ENCODE assay signal across 1 cellular context in genomic region chr5:175478384-175479124, GRCh38.
TF ChIP-seq lines count a peak whose summit lies in the region.

Gene SFXN1, plus strand, starts transcription at chr5:175478560. Its CDS starts 13,544 bp downstream, at chr5:175492104.

TF ChIP-seq in GM12878, 131 proteins besides CTCF, POLR2A, EP300 and RAD21 (continued from another document):
- peak; percentile 62; the same call in 1 of the 2 replicates for TF ChIP-seq ELK1 (IDR thresholded peaks at IDR 0.05; ENCODE audit: low read depth, low read length)
- TF ChIP-seq NKRF (conservative IDR thresholded peaks at IDR 0.05) = peak; percentile 68
- TF ChIP-seq E4F1 (IDR thresholded peaks at IDR 0.05; ENCODE audit: borderline replicate concordance, partially characterized antibody) = no peak
- TF ChIP-seq RB1 (IDR thresholded peaks at IDR 0.05; ENCODE audit: borderline replicate concordance) = peak; percentile 95; the same call in 1 of the 2 replicates
- 0 out of 2 replicates have a peak, but pooled peaks have one; percentile 30 for TF ChIP-seq TCF12 (IDR thresholded peaks at IDR 0.05; ENCODE audit: low read depth, low read length)
- TF ChIP-seq TCF3 (IDR thresholded peaks at IDR 0.05; ENCODE audit: borderline replicate concordance, insufficient read depth, low read depth, low read length) = no peak
- peak; percentile 79 for TF ChIP-seq BACH1 (IDR thresholded peaks at IDR 0.05; ENCODE audit: borderline replicate concordance)
- no peak for TF ChIP-seq BRCA1 (IDR thresholded peaks at IDR 0.05; ENCODE audit: low read depth, low read length)
- TF ChIP-seq ZNF384 (IDR thresholded peaks at IDR 0.05; ENCODE audit: borderline replicate concordance, low read depth, low read length) = no peak
- TF ChIP-seq ZNF592 (IDR thresholded peaks at IDR 0.05) = 0 out of 2 replicates have a peak, but pooled peaks have one; percentile 29
- TF ChIP-seq TAF1 (IDR thresholded peaks at IDR 0.05; ENCODE audit: borderline replicate concordance, low read depth, low read length) = peak; percentile 78
- peak; percentile 80 for TF ChIP-seq IKZF1 (conservative IDR thresholded peaks at IDR 0.05)
- TF ChIP-seq CHD2 (IDR thresholded peaks at IDR 0.05; ENCODE audit: borderline replicate concordance, low read depth, low read length) = 0 out of 2 replicates have a peak, but pooled peaks have one; percentile 4
- TF ChIP-seq SMAD5 (IDR thresholded peaks at IDR 0.05; ENCODE audit: low read depth) = no peak
- 0 out of 2 replicates have a peak, but pooled peaks have one; percentile 16 for TF ChIP-seq NRF1 (conservative IDR thresholded peaks at IDR 0.05; ENCODE audit: low read depth, low read length)
- 0 out of 2 replicates have a peak, but pooled peaks have one; percentile 64 for TF ChIP-seq ZNF207 (IDR thresholded peaks at IDR 0.05; ENCODE audit: borderline replicate concordance)
- TF ChIP-seq NR2F1 (conservative IDR thresholded peaks at IDR 0.05) = peak; percentile 42
- peak; percentile 72 for TF ChIP-seq ZNF687 (IDR thresholded peaks at IDR 0.05)
- no peak for TF ChIP-seq ZNF274 (IDR thresholded peaks at IDR 0.05; ENCODE audit: insufficient read depth, insufficient read length)
- peak; percentile 47; the same call in 1 of the 2 replicates for TF ChIP-seq ZNF217 (IDR thresholded peaks at IDR 0.05)
- no peak for TF ChIP-seq SMC3 (IDR thresholded peaks at IDR 0.05; ENCODE audit: borderline replicate concordance, low read length)
- TF ChIP-seq PML (IDR thresholded peaks at IDR 0.05; ENCODE audit: low read length) = no peak; the same call in 1 of the 2 replicates
- peak; percentile 66 for TF ChIP-seq POLR2AphosphoS5 (IDR thresholded peaks at IDR 0.05; ENCODE audit: low read length)
- TF ChIP-seq NR2C1 (IDR thresholded peaks at IDR 0.05) = 0 out of 2 replicates have a peak, but pooled peaks have one; percentile 37
- peak; percentile 78 for TF ChIP-seq DPF2 (IDR thresholded peaks at IDR 0.05)
- peak in 1 of 2 experiments; percentile 27; a peak in 1 of 3 replicates for TF ChIP-seq EGR1 (IDR thresholded peaks at IDR 0.05; ENCODE audit: borderline replicate concordance in 1 of 2, low read depth in 2 of 2, low read length in 2 of 2)
